In the genomic region with DNA sequence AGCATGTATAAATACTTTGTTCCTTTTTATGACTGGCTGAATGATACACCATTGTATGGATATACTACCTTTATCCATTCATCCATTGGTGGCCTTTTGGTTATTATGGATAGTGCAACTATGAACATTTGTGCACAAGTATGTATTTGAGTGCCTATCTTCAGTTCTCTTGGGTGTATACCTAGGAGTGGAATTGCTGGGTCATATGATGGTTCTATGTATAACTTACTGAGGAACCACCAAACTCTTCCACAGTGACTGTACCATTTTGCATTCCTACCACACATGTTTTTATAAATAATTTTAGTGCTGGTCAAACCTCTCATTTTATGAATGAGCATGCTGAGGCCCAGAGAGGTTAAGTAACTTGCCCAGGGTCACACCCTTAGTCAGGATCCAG, we compare ENCODE assay signal across 12 cellular contexts.
"Had no signal": no experiment of that assay in that cellular context is flagged by ENCODE, and none has a peak within 500 bp of the region (broad histone marks: within the 10 kb centered on the region; RNA-seq: fewer than 3 reads in every experiment).

No MANE protein-coding gene starts in this region.

- H3K9me3 ChIP-seq: SJCRH30 had no signal

- H3K36me3 ChIP-seq: SJCRH30 had no signal

- H3K4me3 ChIP-seq: SJCRH30 had no signal

- H3K4me1 ChIP-seq: SJCRH30 had no signal

- H3K27me3 ChIP-seq: SJCRH30 had no signal

- H3K27ac ChIP-seq: SJCRH30 had no signal

- ATAC-seq: Panc1, PC-3, Right ventricle myocardium inferior, SK-N-SH treated with all-trans-retinoic acid at 6 μM for 48 hours had no signal

- DNase-seq: IMR-90; Kasumi-1; KG1; NCI-H2107; NCI-H226; NCI-H510A; NK-92 treated with Interleukin-12 subunit alpha and Interleukin-12 subunit beta, amount 100 ng/mL, for 24 hours; PC-3 had no signal
